Comparison of ENCODE assay signal across 4 cellular contexts in the genomic region with DNA sequence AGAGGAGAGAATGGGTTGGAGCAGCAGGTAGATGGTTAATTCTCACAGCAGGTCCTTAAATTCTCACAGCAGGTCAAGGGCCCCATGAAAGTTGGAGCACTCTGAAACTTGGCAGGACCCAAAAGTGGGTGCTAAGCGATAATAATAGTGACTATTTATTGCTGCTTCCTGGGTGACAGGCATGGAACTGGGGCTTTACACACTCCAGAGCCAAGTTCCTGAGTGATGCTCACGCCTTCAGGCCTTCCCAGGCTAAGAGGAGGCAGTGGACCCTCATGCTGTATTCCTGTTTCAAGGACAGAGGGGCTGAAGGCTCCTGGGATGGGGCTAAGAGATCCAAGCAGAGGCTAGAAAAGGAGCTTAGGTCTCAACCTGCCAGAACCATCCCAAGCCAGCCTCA.
"Had no signal": no experiment of that assay in that cellular context is flagged by ENCODE, and none has a peak within 500 bp of the region (broad histone marks: within the 10 kb centered on the region; RNA-seq: fewer than 3 reads in every experiment).

No MANE protein-coding gene starts in this region.

- ATAC-seq: GM23338 had no signal

- H3K4me3 ChIP-seq: GM23338 had no signal

- DNase-seq: H9, HCEC 1CT, IMR-90 had no signal
